8 cellular contexts compared by ENCODE assay signal in the genomic region with DNA sequence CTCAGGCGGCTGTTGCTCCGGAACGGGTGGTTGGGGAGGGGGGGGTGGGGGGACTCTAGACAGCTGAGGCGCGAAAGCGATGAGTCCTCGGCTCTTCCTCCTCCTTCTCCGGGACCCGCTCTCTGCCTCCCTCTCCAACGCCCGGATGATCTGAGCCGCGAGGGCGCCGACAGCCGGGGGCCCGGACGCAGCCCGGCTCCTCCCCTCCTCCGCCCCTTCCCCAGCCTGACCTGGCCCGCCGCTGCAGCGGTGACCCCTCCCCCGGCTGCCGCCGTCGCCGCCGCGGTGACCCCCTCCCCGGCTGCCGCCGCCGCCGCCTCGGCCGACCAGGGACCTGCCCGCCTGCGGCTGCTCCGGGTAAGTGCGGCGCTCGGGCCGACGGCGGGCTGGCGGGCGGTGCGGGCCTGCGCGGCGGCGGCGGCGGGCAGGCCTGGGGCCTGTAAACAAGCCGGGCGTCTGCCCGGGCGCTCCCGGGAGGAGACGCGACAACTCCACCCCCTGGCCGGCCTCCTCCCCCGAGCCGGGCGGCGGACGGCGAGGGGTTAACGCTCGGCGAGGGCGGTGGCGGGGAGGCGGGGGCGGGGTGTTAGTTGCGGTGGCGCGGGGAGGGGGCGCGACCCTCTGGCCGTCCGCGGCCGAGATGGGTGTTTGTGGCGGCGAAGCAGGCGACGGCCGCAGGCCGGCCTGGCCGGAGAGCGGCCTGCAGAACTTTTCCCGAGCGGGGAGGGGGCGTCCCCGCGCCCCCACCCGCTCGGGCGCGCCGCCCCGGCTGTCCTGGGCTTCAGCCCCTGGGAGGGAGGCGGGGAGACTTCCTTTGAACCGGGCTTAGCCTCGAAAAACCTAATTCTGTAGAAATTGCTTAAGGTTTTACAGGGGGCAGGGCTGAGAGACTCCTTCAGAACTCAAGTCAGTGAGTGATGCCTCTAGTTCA. TPM values are rescaled to one million over a fixed set of nuclear protein-coding genes. Genes with fewer than 3 reads are reported as not detected.
DNase-seq lines count a peak whose midpoint lies in the region; ATAC-seq and TF ChIP-seq lines count a peak whose summit lies in the region.

No MANE protein-coding gene starts in this region.

- H3K36me3 ChIP-seq in KMS-11 (ENCODE audit: insufficient read depth) (no peaks in the 10 kb centered on the region), thoracic aorta (no peaks in the 10 kb centered on the region)

- peak overlapping the region; percentile 90; the same call in 1 of the 2 replicates for H3K4me2 ChIP-seq in KMS-11

- H3K4me1 ChIP-seq in KMS-11 (ENCODE audit: low read depth, poor library complexity, severe bottlenecking) = peaks cover 13% of the 10 kb centered on the region
- peaks cover 25 to 35% of the 10 kb centered on the region in 2 donors for H3K4me1 ChIP-seq in thoracic aorta (ENCODE audit: control insufficient read depth in 1 of 2, low read depth in 2 of 2)

- H3K27ac ChIP-seq in KMS-11 = peak overlapping the region; percentile 63
- peak overlapping the region; percentile 86 to 90 for H3K27ac ChIP-seq in thoracic aorta

- H3K9ac ChIP-seq in KMS-11 = peak overlapping the region; percentile 62; the same call in 1 of the 2 replicates

- H3K27ac Mint-ChIP-seq in activated naive CD8-positive, alpha-beta T cell = peak overlapping the region; percentile 89
- H3K27ac Mint-ChIP-seq in osteocyte (ENCODE audit: unreplicated experiment) = peak overlapping the region; percentile 71

- no peaks in the 10 kb centered on the region for H3K9me3 Mint-ChIP-seq in activated naive CD8-positive, alpha-beta T cell (ENCODE audit: low read depth)
- H3K9me3 Mint-ChIP-seq in osteocyte (ENCODE audit: unreplicated experiment) = no peaks in the 10 kb centered on the region

- H3K9me3 ChIP-seq in thoracic aorta = no peaks in the 10 kb centered on the region

- no peak overlapping the region; the same call in 1 of the 2 replicates for H2AFZ ChIP-seq in KMS-11 (ENCODE audit: low read depth)

- no peaks in the 10 kb centered on the region for H4K20me1 ChIP-seq in KMS-11 (ENCODE audit: insufficient read depth)

- peak overlapping the region; percentile 94 for H3K4me3 Mint-ChIP-seq in activated naive CD8-positive, alpha-beta T cell
- H3K4me3 Mint-ChIP-seq in osteocyte (ENCODE audit: unreplicated experiment) = peak overlapping the region; percentile 82

- H3K27me3 ChIP-seq in KMS-11 (ENCODE audit: insufficient read depth, low read depth) (no peaks in the 10 kb centered on the region), thoracic aorta (replicated peaks; ENCODE audit: insufficient read depth) (no peaks in the 10 kb centered on the region)

- intact Hi-C loops in head of caudate nucleus (cut with DNase I) = loop anchor here (5.0 kb wide), 1 partner anchor 157 kb away; a partner anchor contains a TSS

- no peaks in the 10 kb centered on the region for H3K27me3 Mint-ChIP-seq in activated naive CD8-positive, alpha-beta T cell
- no peaks in the 10 kb centered on the region for H3K27me3 Mint-ChIP-seq in osteocyte (ENCODE audit: unreplicated experiment)

- H3K4me3 ChIP-seq in KMS-11 (IDR thresholded peaks at IDR 0.05; ENCODE audit: insufficient read depth, low read depth, low read length) (no peak overlapping the region), thoracic aorta (peak overlapping the region; percentile 92)

- peak; percentile 90 for DNase-seq in DMS79 treated with DMSO at 0.1 percent for 48 hours (lab: John Stamatoyannopoulos, UW)
- DNase-seq in SK-N-DZ (ENCODE audit: low spot score) = peak; percentile 77
- peak in 41 of 42 donors; percentile 14 to 83 (median 65) for DNase-seq in head of caudate nucleus
- peak; percentile 88 for DNase-seq in osteocyte (ENCODE audit: extremely low spot score, unreplicated experiment)
- no peak for DNase-seq in thoracic aorta (ENCODE audit: low spot score)

- ATAC-seq in GM21717 (IDR thresholded peaks at IDR 0.05; ENCODE audit: unreplicated experiment) (peak; percentile 37), thoracic aorta (ENCODE audit: insufficient number of reproducible peaks, low FRiP score, low read depth) (peak; percentile 8)

- H3K4me1 Mint-ChIP-seq in activated naive CD8-positive, alpha-beta T cell (ENCODE audit: low read depth) = peaks cover 56% of the 10 kb centered on the region
- peaks cover 48% of the 10 kb centered on the region for H3K4me1 Mint-ChIP-seq in osteocyte (ENCODE audit: unreplicated experiment)

- peaks cover 47% of the 10 kb centered on the region; the same call in 1 of the 2 replicates for H3K79me2 ChIP-seq in KMS-11 (ENCODE audit: insufficient read depth, low read depth)

- no peak for TF ChIP-seq CTCF in KMS-11 (conservative IDR thresholded peaks at IDR 0.05; ENCODE audit: low read depth, low read length)
- TF ChIP-seq CTCF in osteocyte (IDR thresholded peaks at IDR 0.05) = no peak
- TF ChIP-seq CTCF in thoracic aorta (IDR thresholded peaks at IDR 0.05) = no peak

- no peaks in the 10 kb centered on the region for H3K36me3 Mint-ChIP-seq in activated naive CD8-positive, alpha-beta T cell
- H3K36me3 Mint-ChIP-seq in osteocyte (ENCODE audit: unreplicated experiment) = no peaks in the 10 kb centered on the region

RNA-seq across cellular contexts. Expression of a gene that starts 0.6 kb away (rescaled TPM):
- polyA plus RNA-seq in SK-N-DZ (2014; cell fraction: cytosol; rRNA removed) = 13.4 and 13.7 TPM in 2 replicates
- polyA plus RNA-seq in SK-N-DZ (2014; cell fraction: nucleus; rRNA removed) = 17.2 and 20.9 TPM in 2 replicates
- 44.5 and 45.2 TPM in 2 replicates for total RNA-seq in osteocyte
- 10 to 100 TPM; 37.4 to 58.3 TPM for total RNA-seq in thoracic aorta
